ENCODE assay signal across 34 cellular contexts in genomic region chr12:49612210-49612609, GRCh38.
"Had no signal": no experiment of that assay in that cellular context is flagged by ENCODE, and none has a peak within 500 bp of the region (broad histone marks: within the 10 kb centered on the region; RNA-seq: fewer than 3 reads in every experiment).

No MANE protein-coding gene starts in this region.

- H3K4me3 ChIP-seq: MG63 had no signal

- H3K36me3 ChIP-seq: MG63 had no signal

- DNase-seq: Karpas-422, Kasumi-1, MG63, MM.1S, MV-4-11, NCI-H1048, NCI-H1092, NCI-H1092 treated with DMSO at 0.1 percent for 48 hours, NCI-H1105, NCI-H1105 treated with DMSO at 0.1 percent for 48 hours, NCI-H1417, NCI-H1417 treated with DMSO at 0.1 percent for 48 hours, NCI-H1436, NCI-H1436 treated with DMSO at 0.1 percent for 48 hours, NCI-H146, NCI-H1694, NCI-H1694 treated with DMSO at 0.1 percent for 48 hours, NCI-H187, NCI-H187 treated with DMSO at 0.1 percent for 48 hours, NCI-H1930, NCI-H2029, NCI-H2029 treated with DMSO at 0.1 percent for 48 hours, NCI-H2081, NCI-H2081 treated with DMSO at 0.1 percent for 48 hours, NCI-H2107, NCI-H2171, NCI-H2171 treated with DMSO at 0.1 percent for 48 hours, NCI-H2227 treated with DMSO at 0.1 percent for 48 hours, NCI-H226, NCI-H345, NCI-H446, NCI-H446 treated with DMSO at 0.1 percent for 48 hours, NCI-H510A, NCI-H510A treated with DMSO at 0.1 percent for 48 hours had no signal

- H3K27me3 ChIP-seq: MG63 had no signal
